11 cellular contexts compared by ENCODE assay signal in genomic region chr10:22704348-22705341, GRCh38. TPM values are rescaled to one million over a fixed set of nuclear protein-coding genes. Genes with fewer than 3 reads are reported as not detected.
DNase-seq lines count a peak whose midpoint lies in the region; ATAC-seq and TF ChIP-seq lines count a peak whose summit lies in the region.
"Had no signal": no experiment of that assay in that cellular context is flagged by ENCODE, and none has a peak within 500 bp of the region (broad histone marks: within the 10 kb centered on the region; RNA-seq: fewer than 3 reads in every experiment).

No MANE protein-coding gene starts in this region.

- ATAC-seq in CD4-positive, CD25-positive, alpha-beta regulatory T cell (ENCODE audit: low read depth in 2 of 2) = no peak
- ATAC-seq in GM18868 (IDR thresholded peaks at IDR 0.05; ENCODE audit: unreplicated experiment) = peak; percentile 67
- ATAC-seq in HG02981 (IDR thresholded peaks at IDR 0.05; ENCODE audit: unreplicated experiment) = peak; percentile 45
- peak; percentile 37 for ATAC-seq in activated CD8-positive, alpha-beta T cell treated with anti-CD3 and anti-CD28 coated beads, Interleukin-2, amount 10 ng/mL, durations not matched to agents 7 days and 5 days

- H3K27ac Mint-ChIP-seq in CD4-positive, CD25-positive, alpha-beta regulatory T cell = peak overlapping the region; percentile 54 to 96 (median 85)
- peak overlapping the region; percentile 53 for H3K27ac Mint-ChIP-seq in activated CD8-positive, alpha-beta T cell treated with anti-CD3 and anti-CD28 coated beads, Interleukin-2, amount 10 ng/mL, durations not matched to agents 7 days and 5 days

- peaks cover 25% of the 10 kb centered on the region for H3K36me3 Mint-ChIP-seq in CD4-positive, CD25-positive, alpha-beta regulatory T cell
- H3K36me3 Mint-ChIP-seq in activated CD8-positive, alpha-beta T cell treated with anti-CD3 and anti-CD28 coated beads, Interleukin-2, amount 10 ng/mL, durations not matched to agents 7 days and 5 days (ENCODE audit: low read depth) = peaks cover 77% of the 10 kb centered on the region

- peaks cover 95% of the 10 kb centered on the region for H3K4me1 ChIP-seq in CD4-positive, CD25-positive, alpha-beta regulatory T cell (ENCODE audit: control insufficient read depth, insufficient read depth, low read length, poor library complexity, severe bottlenecking)
- H3K4me1 ChIP-seq in vagina = peaks cover 30% of the 10 kb centered on the region

- H3K27ac ChIP-seq in CD4-positive, CD25-positive, alpha-beta regulatory T cell (ENCODE audit: insufficient read depth, low read length, poor library complexity, severe bottlenecking) = peak overlapping the region; percentile 45
- H3K27ac ChIP-seq in vagina = no peak overlapping the region

- H3K9me3 ChIP-seq in CD4-positive, CD25-positive, alpha-beta regulatory T cell (ENCODE audit: control insufficient read depth in 2 of 2, low read length in 2 of 2) = no peaks in the 10 kb centered on the region
- no peaks in the 10 kb centered on the region for H3K9me3 ChIP-seq in vagina

- POLR2A ChIA-PET in activated CD8-positive, alpha-beta T cell treated with anti-CD3 and anti-CD28 coated beads, Interleukin-2, amount 10 ng/mL, durations not matched to agents 7 days and 5 days (lab: Charles Lee) = interaction anchor here (1.0 to 1.7 kb wide), 3 partner anchors 8 to 13 kb away, joined by 3 to 5 read pairs (median 4); partner anchors contain the start of gene PIP4K2A

- TF ChIP-seq CTCF in vagina (IDR thresholded peaks at IDR 0.05) = no peak

- intact Hi-C loops in vagina (cut with DNase I) = no loop called here

- H3K27me3 ChIP-seq in CD4-positive, CD25-positive, alpha-beta regulatory T cell (ENCODE audit: control insufficient read depth, insufficient read depth, low read length) = no peaks in the 10 kb centered on the region
- no peaks in the 10 kb centered on the region for H3K27me3 ChIP-seq in vagina

- no peak for DNase-seq in CD4-positive, CD25-positive, alpha-beta regulatory T cell
- no peak for DNase-seq in activated CD8-positive, alpha-beta T cell treated with anti-CD3 and anti-CD28 coated beads, Interleukin-2, amount 10 ng/mL, durations not matched to agents 7 days and 5 days
- DNase-seq in occipital lobe (lab: John Stamatoyannopoulos, UW) (no peak), AG08395 (ENCODE audit: low spot score) (no peak), vagina (ENCODE audit: extremely low spot score in 2 of 2) (no peak), HPDE6-E6E7 (ENCODE audit: extremely low spot score) (no peak)
- DNase-seq: DMS 273 treated with DMSO at 0.1 percent for 48 hours, H7, left cardiac atrium had no signal

- peaks cover 0 to 2% (median 0%) of the 10 kb centered on the region in 7 donors for H3K9me3 Mint-ChIP-seq in CD4-positive, CD25-positive, alpha-beta regulatory T cell
- no peaks in the 10 kb centered on the region for H3K9me3 Mint-ChIP-seq in activated CD8-positive, alpha-beta T cell treated with anti-CD3 and anti-CD28 coated beads, Interleukin-2, amount 10 ng/mL, durations not matched to agents 7 days and 5 days (ENCODE audit: insufficient read depth)

- peaks cover 4% of the 10 kb centered on the region for H3K36me3 ChIP-seq in CD4-positive, CD25-positive, alpha-beta regulatory T cell (ENCODE audit: control insufficient read depth, insufficient read depth, low read length)
- no peaks in the 10 kb centered on the region for H3K36me3 ChIP-seq in vagina

- TF ChIP-seq POLR2A in vagina (IDR thresholded peaks at IDR 0.05) = no peak

- peaks cover 56 to 98% (median 88%) of the 10 kb centered on the region in 4 donors for H3K4me1 Mint-ChIP-seq in CD4-positive, CD25-positive, alpha-beta regulatory T cell
- peaks cover 89% of the 10 kb centered on the region for H3K4me1 Mint-ChIP-seq in activated CD8-positive, alpha-beta T cell treated with anti-CD3 and anti-CD28 coated beads, Interleukin-2, amount 10 ng/mL, durations not matched to agents 7 days and 5 days (ENCODE audit: low read depth)

- H3K27me3 Mint-ChIP-seq in CD4-positive, CD25-positive, alpha-beta regulatory T cell = no peaks in the 10 kb centered on the region
- no peaks in the 10 kb centered on the region for H3K27me3 Mint-ChIP-seq in activated CD8-positive, alpha-beta T cell treated with anti-CD3 and anti-CD28 coated beads, Interleukin-2, amount 10 ng/mL, durations not matched to agents 7 days and 5 days (ENCODE audit: low read depth)

- H3K4me3 Mint-ChIP-seq in CD4-positive, CD25-positive, alpha-beta regulatory T cell = peak overlapping the region in 3 of 4 donors; percentile 67 to 72 (median 68)
- no peak overlapping the region for H3K4me3 Mint-ChIP-seq in activated CD8-positive, alpha-beta T cell treated with anti-CD3 and anti-CD28 coated beads, Interleukin-2, amount 10 ng/mL, durations not matched to agents 7 days and 5 days

- peak overlapping the region; percentile 10 for H3K4me3 ChIP-seq in CD4-positive, CD25-positive, alpha-beta regulatory T cell (ENCODE audit: low read depth, low read length)
- H3K4me3 ChIP-seq in vagina = no peak overlapping the region

- CTCF ChIA-PET in activated CD8-positive, alpha-beta T cell treated with anti-CD3 and anti-CD28 coated beads, Interleukin-2, amount 10 ng/mL, durations not matched to agents 7 days and 5 days (lab: Charles Lee) = interaction anchor here (0.6 to 1.3 kb wide), 3 partner anchors 23 to 93 kb away, joined by 3 to 4 read pairs (median 3); no protein-coding TSS in a partner anchor

RNA-seq across cellular contexts. Expression of gene PIP4K2A, which starts 9.7 kb away (rescaled TPM):
- 156 TPM for total RNA-seq in CD4-positive, CD25-positive, alpha-beta regulatory T cell
- polyA plus RNA-seq in CD4-positive, CD25-positive, alpha-beta regulatory T cell = 10 to 100 TPM; 41.3 to 68.8 (median 49.1) TPM
- 100 to 1,000 TPM; 154 to 164 TPM for total RNA-seq in activated CD8-positive, alpha-beta T cell treated with anti-CD3 and anti-CD28 coated beads, Interleukin-2, amount 10 ng/mL, durations not matched to agents 7 days and 5 days
- total RNA-seq in occipital lobe = 41.0 TPM
- 20.6 TPM for total RNA-seq in vagina

Comparison
In these comparisons a context has a peak if more than half of its experiments do, and no peak if none do; other contexts are left out.
1. ATAC-seq: peak in GM18868 (single experiment), HG02981 (single experiment) and activated CD8-positive, alpha-beta T cell treated with anti-CD3 and anti-CD28 coated beads, Interleukin-2, amount 10 ng/mL, durations not matched to agents 7 days and 5 days (single experiment); none in CD4-positive, CD25-positive, alpha-beta regulatory T cell (0 of 2).